In the genomic region with DNA sequence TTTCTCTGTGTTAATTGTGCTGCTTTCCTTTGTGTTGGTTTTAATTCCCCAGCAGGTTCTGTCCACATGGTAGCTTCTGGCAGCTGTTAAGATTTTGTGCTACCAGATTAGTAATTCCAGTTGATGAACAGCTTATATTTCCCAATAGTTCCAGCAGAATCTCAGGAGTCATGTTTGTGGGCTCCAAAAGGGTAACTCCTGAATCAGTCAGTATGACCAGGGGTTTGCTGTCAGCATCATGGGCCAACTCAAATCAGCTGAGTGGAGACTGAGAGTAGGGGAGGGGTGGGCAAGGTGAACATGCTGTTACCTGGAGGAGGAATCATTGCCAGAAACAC, we compare ENCODE assay signal across 9 cellular contexts.
A peak's percentile ranks its signal among the peaks of the same experiment; 100 is the strongest.
DNase-seq lines count a peak whose midpoint lies in the region; ATAC-seq and TF ChIP-seq lines count a peak whose summit lies in the region.
"Had no signal": no experiment of that assay in that cellular context is flagged by ENCODE, and none has a peak within 500 bp of the region (broad histone marks: within the 10 kb centered on the region; RNA-seq: fewer than 3 reads in every experiment).

No MANE protein-coding gene starts in this region.

- peak overlapping the region; percentile 86 for H3K4me2 ChIP-seq in BLaER1

- TF ChIP-seq CTCF in lower lobe of right lung (IDR thresholded peaks at IDR 0.05) (no peak), GM20000 (IDR thresholded peaks at IDR 0.05; ENCODE audit: extremely low read depth, missing control alignments) (no peak)

- DNase-seq in activated naive CD4-positive, alpha-beta T cell treated with anti-CD3 and anti-CD28 coated beads, Interleukin-2, amount 50 U/mL, for 72 hours (ENCODE audit: low spot score in 2 of 2), result no peak
- DNase-seq in lower lobe of right lung (no peak), GM20000 (ENCODE audit: low spot score) (no peak), SHP77 (lab: John Stamatoyannopoulos, UW) (no peak)
- no peak for DNase-seq in stimulated activated CD4-positive, alpha-beta T cell treated with anti-CD3 and anti-CD28 coated beads, Interleukin-2, amount 100 ng/mL, for 24 hours

- ATAC-seq in HG03139 (IDR thresholded peaks at IDR 0.05; ENCODE audit: unreplicated experiment) (peak; percentile 11), lower lobe of right lung (peak in 1 of 2 donors; percentile 15), HG03520 (IDR thresholded peaks at IDR 0.05; ENCODE audit: unreplicated experiment) (no peak)
- peak; percentile 15 to 20 for ATAC-seq in activated naive CD4-positive, alpha-beta T cell treated with anti-CD3 and anti-CD28 coated beads, Interleukin-2, amount 50 U/mL, for 72 hours

- intact Hi-C loops in lower lobe of right lung (cut with DNase I), result no loop called here

- H3K9me3 Mint-ChIP-seq in activated naive CD4-positive, alpha-beta T cell treated with anti-CD3 and anti-CD28 coated beads, Interleukin-2, amount 50 U/mL, for 72 hours, result peaks cover 0 to 5% of the 10 kb centered on the region in 2 donors

- H3K27ac Mint-ChIP-seq in activated naive CD4-positive, alpha-beta T cell treated with anti-CD3 and anti-CD28 coated beads, Interleukin-2, amount 50 U/mL, for 72 hours, result peak overlapping the region; percentile 72 to 88

- H4K20me1 ChIP-seq in BLaER1, result no peaks in the 10 kb centered on the region

- H3K4me3 ChIP-seq in BLaER1 (peak overlapping the region; percentile 6; the same call in 1 of the 2 replicates), lower lobe of right lung (no peak overlapping the region)
- H3K4me3 ChIP-seq: SK-N-MC had no signal

- H3K4me1 ChIP-seq in BLaER1 (peaks cover 96% of the 10 kb centered on the region), lower lobe of right lung (peaks cover 15% of the 10 kb centered on the region)

- no peaks in the 10 kb centered on the region for H3K9me3 ChIP-seq in BLaER1
- no peaks in the 10 kb centered on the region for H3K9me3 ChIP-seq in lower lobe of right lung

- no peaks in the 10 kb centered on the region for H3K36me3 ChIP-seq in BLaER1
- H3K36me3 ChIP-seq in lower lobe of right lung, result no peaks in the 10 kb centered on the region

- peaks cover 5% of the 10 kb centered on the region in 2 donors for H3K36me3 Mint-ChIP-seq in activated naive CD4-positive, alpha-beta T cell treated with anti-CD3 and anti-CD28 coated beads, Interleukin-2, amount 50 U/mL, for 72 hours

- peak overlapping the region; percentile 90 for H3K27ac ChIP-seq in BLaER1
- H3K27ac ChIP-seq in lower lobe of right lung, result peak overlapping the region; percentile 82
- H3K27ac ChIP-seq: SK-N-MC had no signal

- no peaks in the 10 kb centered on the region for H3K27me3 ChIP-seq in BLaER1
- H3K27me3 ChIP-seq in lower lobe of right lung (ENCODE audit: low read depth), result no peaks in the 10 kb centered on the region

- H3K9ac ChIP-seq in BLaER1, result peak overlapping the region; percentile 74; the same call in 1 of the 2 replicates
